In the genomic region with DNA sequence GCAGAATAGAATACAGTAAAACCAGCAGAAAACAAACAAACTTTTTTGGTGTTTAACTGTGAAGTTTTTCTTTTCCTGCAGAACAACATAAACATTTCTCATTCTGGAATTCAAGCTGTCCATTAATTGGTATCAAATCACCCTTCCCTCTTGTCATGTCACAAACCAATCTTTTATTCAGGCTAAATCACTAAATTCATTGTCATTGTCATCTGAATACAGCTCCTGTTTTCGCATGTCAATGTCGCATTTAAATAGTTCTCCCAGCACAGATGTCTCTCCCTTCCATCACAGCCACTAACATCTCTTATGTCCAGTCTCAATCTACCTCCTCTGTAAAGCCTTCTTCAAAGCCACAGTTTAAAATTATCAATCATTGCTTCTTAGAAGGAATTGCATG, we compare ENCODE assay signal across 28 cellular contexts.
DNase-seq lines count a peak whose midpoint lies in the region; ATAC-seq, FAIRE-seq and TF ChIP-seq lines count a peak whose summit lies in the region.
"Had no signal": no experiment of that assay in that cellular context is flagged by ENCODE, and none has a peak within 500 bp of the region (broad histone marks: within the 10 kb centered on the region; RNA-seq: fewer than 3 reads in every experiment).

No MANE protein-coding gene starts in this region.

- no peak overlapping the region for H3K9ac ChIP-seq in Karpas-422 (ENCODE audit: low read length)
- no peak overlapping the region for H3K9ac ChIP-seq in endothelial cell of umbilical vein (replicated peaks; ENCODE audit: extremely low read depth, insufficient read depth, low read length)

- H3K27ac ChIP-seq in Karpas-422 (ENCODE audit: low read length), result no peak overlapping the region
- H3K27ac ChIP-seq in endothelial cell of umbilical vein (ENCODE audit: insufficient read depth, low read depth, low read length), result no peak overlapping the region
- peak overlapping the region; percentile 88 for H3K27ac ChIP-seq in substantia nigra (ENCODE audit: low read depth, low read length, poor library complexity, severe bottlenecking)
- H3K27ac ChIP-seq: PC-9, SJCRH30 had no signal

- H4K20me1 ChIP-seq in Karpas-422 (ENCODE audit: insufficient read depth, low read depth, low read length), result no peaks in the 10 kb centered on the region
- H4K20me1 ChIP-seq in endothelial cell of umbilical vein (replicated peaks; ENCODE audit: control insufficient read depth, extremely low read depth, insufficient read depth, low read length), result no peaks in the 10 kb centered on the region

- H3K36me3 ChIP-seq in Karpas-422 (ENCODE audit: insufficient read depth, low read length) (no peaks in the 10 kb centered on the region), endothelial cell of umbilical vein (ENCODE audit: control insufficient read depth in 2 of 2, extremely low read depth in 1 of 2, insufficient read depth in 2 of 2, low read length in 2 of 2) (no peaks in the 10 kb centered on the region)
- H3K36me3 ChIP-seq: MG63, SJCRH30 had no signal

- FAIRE-seq in endothelial cell of umbilical vein (lab: Jason Lieb, UNC), result peak; percentile 55
- FAIRE-seq: GM12891, H54, HTR-8/SVneo had no signal

- H3K4me1 Mint-ChIP-seq in progenitor cell of endocrine pancreas (ENCODE audit: low read depth) (no peaks in the 10 kb centered on the region), endothelial cell (ENCODE audit: unreplicated experiment) (no peaks in the 10 kb centered on the region), type B pancreatic cell (ENCODE audit: unreplicated experiment) (no peaks in the 10 kb centered on the region)

- H3K27ac Mint-ChIP-seq in progenitor cell of endocrine pancreas (no peak overlapping the region), endothelial cell (ENCODE audit: unreplicated experiment) (no peak overlapping the region), type B pancreatic cell (no peak overlapping the region)

- BruUV-seq in endothelial cell of umbilical vein (replicated peaks; lab: Mats Ljungman, UMichigan), result no TSS peak

- no peaks in the 10 kb centered on the region for H3K27me3 ChIP-seq in Karpas-422 (ENCODE audit: low read length)
- H3K27me3 ChIP-seq in endothelial cell of umbilical vein (ENCODE audit: control insufficient read depth in 2 of 2, insufficient read depth in 2 of 2, low read length in 2 of 2), result no peaks in the 10 kb centered on the region
- H3K27me3 ChIP-seq: MG63, SJCRH30 had no signal

- CTCF ChIA-PET in endothelial cell of umbilical vein (lab: Charles Lee), result interaction anchor here (1.3 kb wide), 1 partner anchor 33 kb away, joined by 3 read pairs; no protein-coding TSS in a partner anchor

- no peaks in the 10 kb centered on the region for H3K9me1 ChIP-seq in endothelial cell of umbilical vein (replicated peaks; ENCODE audit: control insufficient read depth, extremely low read depth, insufficient read depth, low read length)

- H3K4me3 ChIP-seq in Karpas-422 (ENCODE audit: low read length) (no peak overlapping the region), endothelial cell of umbilical vein (replicated peaks in 1 of 3; ENCODE audit: insufficient read depth in 1 of 3, low read depth in 1 of 3, low read length in 3 of 3) (no peak overlapping the region)
- H3K4me3 ChIP-seq: MG63, PC-9, SJCRH30 had no signal

- TF ChIP-seq POLR2A in endothelial cell of umbilical vein (IDR thresholded peaks at IDR 0.05; ENCODE audit: low read depth, low read length), result no peak

- peaks cover 6% of the 10 kb centered on the region for H3K9me3 Mint-ChIP-seq in progenitor cell of endocrine pancreas (ENCODE audit: low read depth)
- no peaks in the 10 kb centered on the region for H3K9me3 Mint-ChIP-seq in endothelial cell (ENCODE audit: unreplicated experiment)
- H3K9me3 Mint-ChIP-seq in type B pancreatic cell, result no peaks in the 10 kb centered on the region

- ATAC-seq in HG03139 (IDR thresholded peaks at IDR 0.05; ENCODE audit: unreplicated experiment), result no peak
- ATAC-seq: Right ventricle myocardium inferior had no signal

- DNase-seq in Karpas-422 (no peak), endothelial cell of umbilical vein (ENCODE audit: low read depth, low spot score) (no peak), medulla oblongata (ENCODE audit: extremely low spot score) (peak; percentile 83), substantia nigra (lab: John Stamatoyannopoulos, UW) (peak in 3 of 49 donors; percentile 13 to 45 (median 13)), progenitor cell of endocrine pancreas (ENCODE audit: low spot score, unreplicated experiment) (no peak), endothelial cell (ENCODE audit: low spot score) (no peak), type B pancreatic cell (ENCODE audit: extremely low spot score, unreplicated experiment) (no peak)
- DNase-seq: 8988T; ACHN; Calu3; DMS79 treated with DMSO at 0.1 percent for 48 hours; GF-D8; KBM-7; MG63; NCI-H1105 treated with DMSO at 0.1 percent for 48 hours; NCI-H146; NCI-H1930; NCI-H446; NCI-H524 treated with DMSO at 0.1 percent for 48 hours; NCI-H82; NK-92 treated with Interleukin-12 subunit alpha and Interleukin-12 subunit beta, amount 100 ng/mL, for 24 hours; PC-9; SJCRH30 had no signal

- TF ChIP-seq CTCF in endothelial cell of umbilical vein (IDR thresholded peaks at IDR 0.05; ENCODE audit: extremely low read depth in 1 of 2, insufficient read depth in 1 of 2, low read depth in 1 of 2, low read length in 2 of 2) (no peak), progenitor cell of endocrine pancreas (IDR thresholded peaks at IDR 0.05; ENCODE audit: unreplicated experiment) (no peak), endothelial cell (IDR thresholded peaks at IDR 0.05; ENCODE audit: unreplicated experiment) (no peak), type B pancreatic cell (conservative IDR thresholded peaks at IDR 0.05) (no peak)

- H3K4me2 ChIP-seq in Karpas-422 (ENCODE audit: low read depth, low read length, poor library complexity, severe bottlenecking), result no peak overlapping the region
- H3K4me2 ChIP-seq in endothelial cell of umbilical vein (ENCODE audit: insufficient read depth, low read length), result no peak overlapping the region
- H3K4me2 ChIP-seq: PC-9 had no signal

- H2AFZ ChIP-seq in Karpas-422 (ENCODE audit: low read length), result peak overlapping the region; percentile 43; the same call in 1 of the 2 replicates
- H2AFZ ChIP-seq in endothelial cell of umbilical vein (ENCODE audit: low read depth, low read length), result no peak overlapping the region
- H2AFZ ChIP-seq: PC-9 had no signal

- peaks cover 11% of the 10 kb centered on the region for H3K9me3 ChIP-seq in Karpas-422 (ENCODE audit: low read length)
- no peaks in the 10 kb centered on the region for H3K9me3 ChIP-seq in endothelial cell of umbilical vein (replicated peaks; ENCODE audit: control insufficient read depth, insufficient read depth, low read length)
- H3K9me3 ChIP-seq: MG63, SJCRH30 had no signal

- no peaks in the 10 kb centered on the region for H3K27me3 Mint-ChIP-seq in progenitor cell of endocrine pancreas
- no peaks in the 10 kb centered on the region for H3K27me3 Mint-ChIP-seq in endothelial cell (ENCODE audit: unreplicated experiment)
- H3K27me3 Mint-ChIP-seq in type B pancreatic cell, result no peaks in the 10 kb centered on the region

- H3K79me2 ChIP-seq in Karpas-422 (ENCODE audit: low read length) (no peaks in the 10 kb centered on the region), endothelial cell of umbilical vein (ENCODE audit: control insufficient read depth, insufficient read depth, low read length) (no peaks in the 10 kb centered on the region)

- POLR2A ChIA-PET in endothelial cell of umbilical vein (lab: Charles Lee), result no interaction called here

- H3K36me3 Mint-ChIP-seq in progenitor cell of endocrine pancreas (ENCODE audit: insufficient read depth) (no peaks in the 10 kb centered on the region), endothelial cell (ENCODE audit: low read depth, unreplicated experiment) (no peaks in the 10 kb centered on the region), type B pancreatic cell (no peaks in the 10 kb centered on the region)

- H3K4me3 Mint-ChIP-seq in progenitor cell of endocrine pancreas (ENCODE audit: low read depth), result no peak overlapping the region
- no peak overlapping the region for H3K4me3 Mint-ChIP-seq in endothelial cell (ENCODE audit: unreplicated experiment)
- no peak overlapping the region for H3K4me3 Mint-ChIP-seq in type B pancreatic cell

- dilution Hi-C loops in endothelial cell of umbilical vein (cut with MboI; ENCODE audit: extremely low pct_ligation_motif_present, low sequenced_read_pairs), result no loop called here

- H3K4me1 ChIP-seq in Karpas-422 (ENCODE audit: low read length) (no peaks in the 10 kb centered on the region), endothelial cell of umbilical vein (ENCODE audit: control insufficient read depth, extremely low read depth, insufficient read depth, low read length) (no peaks in the 10 kb centered on the region)
- H3K4me1 ChIP-seq: SJCRH30 had no signal

- intact Hi-C loops in endothelial cell of umbilical vein (cut with micrococcal nuclease), result no loop called here

- no peaks in the 10 kb centered on the region for H3K9me2 ChIP-seq in Karpas-422 (replicated peaks; ENCODE audit: insufficient read depth, low read length)

TF ChIP-seq in endothelial cell of umbilical vein, 7 proteins besides CTCF, POLR2A, EP300 and RAD21:
- TF ChIP-seq MYC (IDR thresholded peaks at IDR 0.05; ENCODE audit: low read depth, low read length), result no peak
- TF ChIP-seq MAX (IDR thresholded peaks at IDR 0.05; ENCODE audit: insufficient read depth, insufficient read length), result no peak
TF ChIP-seq in endothelial cell of umbilical vein: peak in this region for 0.
